In genomic region chrX:136880003-136880451, GRCh38 we compare ENCODE assay signal across 8 cellular contexts. TPM values are rescaled to one million over a fixed set of nuclear protein-coding genes. Genes with fewer than 3 reads are reported as not detected.
A peak's percentile ranks its signal among the peaks of the same experiment; 100 is the strongest.
DNase-seq lines count a peak whose midpoint lies in the region; ATAC-seq and TF ChIP-seq lines count a peak whose summit lies in the region.

No MANE protein-coding gene starts in this region.

- peak overlapping the region; percentile 97 for H3K23ac ChIP-seq in IMR-90 (ENCODE audit: low read depth, low read length)

- H3K4me3 ChIP-seq in IMR-90 (ENCODE audit: insufficient read depth, low read depth, low read length) (peak overlapping the region; percentile 77), endocrine pancreas (ENCODE audit: control insufficient read depth, insufficient read depth, low read length) (peak overlapping the region; percentile 94), mucosa of descending colon (peak overlapping the region; percentile 59), thymus (ENCODE audit: low read length) (peak overlapping the region; percentile 81)

- no peak for TF ChIP-seq POLR2A in IMR-90 (IDR thresholded peaks at IDR 0.05; ENCODE audit: low read depth, low read length)

- H3K27me3 ChIP-seq in IMR-90 (ENCODE audit: control insufficient read depth, insufficient read depth, low read length): no peaks in the 10 kb centered on the region
- no peaks in the 10 kb centered on the region for H3K27me3 ChIP-seq in endocrine pancreas (ENCODE audit: control insufficient read depth, insufficient read depth, low read length)
- H3K27me3 ChIP-seq in thymus (ENCODE audit: control insufficient read depth, insufficient read depth): no peaks in the 10 kb centered on the region

- ATAC-seq in GM19351 (IDR thresholded peaks at IDR 0.05; ENCODE audit: unreplicated experiment): peak; percentile 8
- peak; percentile 28 for ATAC-seq in IMR-90 (ENCODE audit: low read depth)
- peak; percentile 55 for ATAC-seq in mucosa of descending colon
- no peak for ATAC-seq in HG03565 (IDR thresholded peaks at IDR 0.05; ENCODE audit: unreplicated experiment)

- TSS peak; percentile 82 for BruUV-seq in IMR-90 (replicated peaks; lab: Mats Ljungman, UMichigan)

- H3K4me3 Mint-ChIP-seq in activated CD4-positive, alpha-beta T cell treated with anti-CD3 and anti-CD28 coated beads, Interleukin-2, amount 10 ng/mL, durations not matched to agents 24 days and 14 days: peak overlapping the region; percentile 97

- peak overlapping the region; percentile 99 for H2AK9ac ChIP-seq in IMR-90 (replicated peaks; ENCODE audit: low read depth, low read length, poor library complexity)

- no peaks in the 10 kb centered on the region for H3K27me3 Mint-ChIP-seq in activated CD4-positive, alpha-beta T cell treated with anti-CD3 and anti-CD28 coated beads, Interleukin-2, amount 10 ng/mL, durations not matched to agents 24 days and 14 days

- H3K36me3 ChIP-seq in IMR-90 (ENCODE audit: control insufficient read depth, insufficient read depth, low read length) (peaks cover 20% of the 10 kb centered on the region), endocrine pancreas (ENCODE audit: control insufficient read depth, insufficient read depth, low read length) (no peaks in the 10 kb centered on the region), mucosa of descending colon (ENCODE audit: low read depth) (no peaks in the 10 kb centered on the region), thymus (ENCODE audit: control insufficient read depth, insufficient read depth) (peaks cover 9% of the 10 kb centered on the region)

- TF ChIP-seq CTCF in IMR-90 (conservative IDR thresholded peaks at IDR 0.05; ENCODE audit: low read depth, low read length) (no peak), mucosa of descending colon (IDR thresholded peaks at IDR 0.05) (no peak)

- H3K18ac ChIP-seq in IMR-90 (ENCODE audit: low read depth, low read length): peak overlapping the region; percentile 80

- H3K4me1 Mint-ChIP-seq in activated CD4-positive, alpha-beta T cell treated with anti-CD3 and anti-CD28 coated beads, Interleukin-2, amount 10 ng/mL, durations not matched to agents 24 days and 14 days: peaks cover 2% of the 10 kb centered on the region

- H4K5ac ChIP-seq in IMR-90 (ENCODE audit: low read depth, low read length): peak overlapping the region; percentile 44

- peak overlapping the region; percentile 99 for H3K27ac Mint-ChIP-seq in activated CD4-positive, alpha-beta T cell treated with anti-CD3 and anti-CD28 coated beads, Interleukin-2, amount 10 ng/mL, durations not matched to agents 24 days and 14 days

- H3K56ac ChIP-seq in IMR-90 (ENCODE audit: extremely low read depth, insufficient read depth, low read length): peak overlapping the region; percentile 89

- H3K9me3 ChIP-seq in IMR-90 (ENCODE audit: control insufficient read depth, insufficient read depth, low read length) (no peaks in the 10 kb centered on the region), endocrine pancreas (ENCODE audit: control insufficient read depth, low read length) (no peaks in the 10 kb centered on the region), mucosa of descending colon (no peaks in the 10 kb centered on the region), thymus (ENCODE audit: control insufficient read depth) (no peaks in the 10 kb centered on the region)

- H3K27ac ChIP-seq in IMR-90 (ENCODE audit: insufficient read depth, low read length) (peak overlapping the region; percentile 94), thymus (ENCODE audit: low read depth) (peak overlapping the region; percentile 96)

- H3K4me1 ChIP-seq in IMR-90 (ENCODE audit: control insufficient read depth, insufficient read depth, low read length) (no peaks in the 10 kb centered on the region), endocrine pancreas (ENCODE audit: control insufficient read depth, insufficient read depth, low read length) (peaks cover 4% of the 10 kb centered on the region), mucosa of descending colon (ENCODE audit: low read depth) (no peaks in the 10 kb centered on the region), thymus (ENCODE audit: control insufficient read depth, insufficient read depth, low read length) (no peaks in the 10 kb centered on the region)

- peak overlapping the region; percentile 92 to 94; a peak in 2 of 4 replicates for H4K8ac ChIP-seq in IMR-90 (ENCODE audit: low read depth in 2 of 2, low read length in 2 of 2)

- H3K4me2 ChIP-seq in IMR-90 (ENCODE audit: low read depth, low read length): peak overlapping the region; percentile 79; the same call in 1 of the 2 replicates

- H4K91ac ChIP-seq in IMR-90 (ENCODE audit: insufficient read depth, low read depth, low read length): peak overlapping the region; percentile 98

- no peak overlapping the region for H2BK15ac ChIP-seq in IMR-90 (ENCODE audit: low read depth, low read length)

- POLR2A ChIA-PET in IMR-90 (lab: Charles Lee; ENCODE audit: unreplicated experiment): interaction anchor here (0.5 to 1.1 kb wide), 3 partner anchors 12 to 190 kb away, joined by 3 to 4 read pairs (median 4); no protein-coding TSS in a partner anchor

- H3K14ac ChIP-seq in IMR-90 (replicated peaks; ENCODE audit: low read depth, low read length): peak overlapping the region; percentile 99

- TF ChIP-seq RAD21 in IMR-90 (IDR thresholded peaks at IDR 0.05; ENCODE audit: low read length): no peak

- intact Hi-C loops in IMR-90 (cut with micrococcal nuclease) (no loop called here), mucosa of descending colon (cut with DNase I, micrococcal nuclease) (no loop called here)
- intact Hi-C loops in activated CD4-positive, alpha-beta T cell treated with anti-CD3 and anti-CD28 coated beads, Interleukin-2, amount 10 ng/mL, durations not matched to agents 24 days and 14 days (cut with micrococcal nuclease): loop anchor here (1.0 to 5.0 kb wide), 3 partner anchors 30 to 383 kb away; partner anchors contain the start of gene HTATSF1

- peak overlapping the region; percentile 83 for H2AFZ ChIP-seq in IMR-90 (replicated peaks; ENCODE audit: low read length, poor library complexity)

- H2AK5ac ChIP-seq in IMR-90 (ENCODE audit: low read depth, low read length): peak overlapping the region; percentile 59; the same call in 1 of the 2 replicates

- H2BK120ac ChIP-seq in IMR-90 (ENCODE audit: low read depth, low read length): no peak overlapping the region

- DNase-seq in ACHN (peak; percentile 5), IMR-90 (no peak), mucosa of descending colon (peak; percentile 27 to 58 (median 48))
- peak; percentile 79 for DNase-seq in activated CD4-positive, alpha-beta T cell treated with anti-CD3 and anti-CD28 coated beads, Interleukin-2, amount 10 ng/mL, durations not matched to agents 24 days and 14 days

- H3K36me3 Mint-ChIP-seq in activated CD4-positive, alpha-beta T cell treated with anti-CD3 and anti-CD28 coated beads, Interleukin-2, amount 10 ng/mL, durations not matched to agents 24 days and 14 days (ENCODE audit: low read depth): peaks cover 38% of the 10 kb centered on the region

- H3K9ac ChIP-seq in IMR-90 (ENCODE audit: low read depth, low read length) (peak overlapping the region; percentile 92), endocrine pancreas (ENCODE audit: control insufficient read depth, insufficient read depth, low read length) (peak overlapping the region; percentile 82)

- in situ Hi-C loops in ACHN (cut with HindIII; ENCODE audit: low pct_ligation_motif_present, low pct_unique_long_range_greater_than_20kb, low sequenced_read_pairs) (no loop called here), IMR-90 (cut with MboI; ENCODE audit: low sequenced_read_pairs) (no loop called here)

- WGBS in IMR-90 (ENCODE audit: extremely low coverage in 2 of 2, insufficient read length in 1 of 2), 2 experiments: 21% methylated on average over 19 of the region's 32 CpGs; no CpG with 5 or more reads in 1 of the 2 experiments
- under 1% methylated on average over 32 of the region's 32 CpGs for WGBS in thymus

- peak overlapping the region; percentile 85 for H2BK5ac ChIP-seq in IMR-90 (ENCODE audit: low read depth, low read length, poor library complexity, severe bottlenecking)

- H3K79me1 ChIP-seq in IMR-90 (ENCODE audit: low read depth in 1 of 2, low read length in 2 of 2): peaks cover 0 to 4% of the 10 kb centered on the region in 2 experiments; a peak in 1 of 4 replicates

- H2BK20ac ChIP-seq in IMR-90 (ENCODE audit: low read depth, low read length): no peak overlapping the region

- CTCF ChIA-PET in IMR-90 (lab: Yijun Ruan, JAX): no interaction called here

- peak overlapping the region; percentile 98 for H3K4ac ChIP-seq in IMR-90 (ENCODE audit: low read depth, low read length)

- H4K20me1 ChIP-seq in IMR-90 (ENCODE audit: insufficient read depth, low read length): peaks cover 19% of the 10 kb centered on the region

- no peaks in the 10 kb centered on the region for H3K9me1 ChIP-seq in IMR-90 (ENCODE audit: insufficient read depth, low read length)

- dilution Hi-C loops in IMR-90 (cut with HindIII; ENCODE audit: low sequenced_read_pairs, unreplicated experiment): no loop called here

- no peaks in the 10 kb centered on the region for H3K9me3 Mint-ChIP-seq in activated CD4-positive, alpha-beta T cell treated with anti-CD3 and anti-CD28 coated beads, Interleukin-2, amount 10 ng/mL, durations not matched to agents 24 days and 14 days

TF ChIP-seq in IMR-90, 13 proteins besides CTCF, POLR2A, EP300 and RAD21:
- TF ChIP-seq RCOR1 (IDR thresholded peaks at IDR 0.05; ENCODE audit: insufficient replicate concordance, low read length): no peak
- 0 out of 2 replicates have a peak, but pooled peaks have one; percentile 35 for TF ChIP-seq MXI1 (IDR thresholded peaks at IDR 0.05; ENCODE audit: borderline replicate concordance, low read depth, low read length)
- TF ChIP-seq CEBPB (IDR thresholded peaks at IDR 0.05; ENCODE audit: low read depth, low read length): no peak

RNA-seq across cellular contexts. Expression of gene RBMX, which starts 0.5 kb away (rescaled TPM):
- total RNA-seq in IMR-90 (2012; rRNA removed) (318 and 337 TPM in 2 replicates), mucosa of descending colon (100 to 1,000 TPM; 101 to 144 (median 122) TPM)
- polyA plus RNA-seq in IMR-90 (2012; rRNA removed) (115 and 151 TPM in 2 replicates), thymus (131 TPM)
- 82.4 and 113 TPM in 2 replicates for polyA plus RNA-seq in IMR-90 (2012; cell fraction: cytosol; rRNA removed)
- polyA plus RNA-seq in IMR-90 (2012; cell fraction: nucleus; rRNA removed; ENCODE audit: low replicate concordance): 86.6 and 232 TPM in 2 replicates
- total RNA-seq in activated CD4-positive, alpha-beta T cell treated with anti-CD3 and anti-CD28 coated beads, Interleukin-2, amount 10 ng/mL, durations not matched to agents 24 days and 14 days: 324 and 334 TPM in 2 replicates
